In genomic region chr9:33080534-33080933, GRCh38 we compare ENCODE assay signal across 8 cellular contexts. TPM values are rescaled to one million over a fixed set of nuclear protein-coding genes. Genes with fewer than 3 reads are reported as not detected.
A peak's percentile ranks its signal among the peaks of the same experiment; 100 is the strongest.
DNase-seq lines count a peak whose midpoint lies in the region; ATAC-seq and TF ChIP-seq lines count a peak whose summit lies in the region.

No MANE protein-coding gene starts in this region.

- intact Hi-C loops in ascending aorta (cut with DNase I) = loop anchor here (2.0 kb wide), 1 partner anchor 86 kb away; the partner anchor contains the start of gene B4GALT1

- H3K9me3 ChIP-seq in ascending aorta = no peaks in the 10 kb centered on the region
- H3K9me3 ChIP-seq in mesodermal cell (ENCODE audit: control insufficient read depth, low read length) = no peaks in the 10 kb centered on the region

- H3K27me3 ChIP-seq in ACC112 (ENCODE audit: insufficient read depth, low read length) = no peaks in the 10 kb centered on the region
- no peaks in the 10 kb centered on the region for H3K27me3 ChIP-seq in ascending aorta

- H3K4me1 ChIP-seq in ACC112 (ENCODE audit: control insufficient read depth, insufficient read depth, low read length, unreplicated experiment) (peaks cover 14% of the 10 kb centered on the region), ascending aorta (peaks cover 12 to 18% of the 10 kb centered on the region in 2 donors), mesodermal cell (ENCODE audit: control insufficient read depth, insufficient read depth, low read length, poor library complexity, severe bottlenecking) (peaks cover 1% of the 10 kb centered on the region)

- H3K27ac ChIP-seq in ACC112 (ENCODE audit: low read depth, low read length) = peak overlapping the region; percentile 51
- peak overlapping the region; percentile 62 to 69 for H3K27ac ChIP-seq in ascending aorta
- H3K27ac ChIP-seq in mesodermal cell (ENCODE audit: low read depth, low read length, severe bottlenecking) = no peak overlapping the region

- WGBS in mesodermal cell (ENCODE audit: insufficient coverage in 2 of 2), 2 experiments = 91% methylated on average over 3 to 4 of the region's 6 CpGs

- no peak for TF ChIP-seq CTCF in ascending aorta (IDR thresholded peaks at IDR 0.05)

- peaks cover 9% of the 10 kb centered on the region for H3K79me2 ChIP-seq in ACC112 (ENCODE audit: control insufficient read depth, insufficient read depth, low read length, unreplicated experiment)

- H2AFZ ChIP-seq in ACC112 (ENCODE audit: low read length, unreplicated experiment) = peak overlapping the region; percentile 73

- H3K36me3 ChIP-seq in ACC112 (ENCODE audit: insufficient read depth, low read length) (no peaks in the 10 kb centered on the region), ascending aorta (no peaks in the 10 kb centered on the region), mesodermal cell (ENCODE audit: control insufficient read depth, insufficient read depth, low read length) (no peaks in the 10 kb centered on the region)

- peak; percentile 80 for DNase-seq in HPDE6-E6E7 (ENCODE audit: extremely low spot score)
- no peak for DNase-seq in ascending aorta (ENCODE audit: low spot score in 2 of 2)
- no peak for DNase-seq in kidney glomerular epithelial cell (lab: John Stamatoyannopoulos, UW)
- DNase-seq in NCI-H2081 (lab: John Stamatoyannopoulos, UW) = no peak

- peak overlapping the region; percentile 61 for H3K4me3 ChIP-seq in ACC112 (ENCODE audit: low read depth, low read length)
- H3K4me3 ChIP-seq in ascending aorta = no peak overlapping the region
- peak overlapping the region; percentile 26 for H3K4me3 ChIP-seq in mesodermal cell (ENCODE audit: extremely low read depth, insufficient read depth, low read length, poor library complexity, severe bottlenecking)

- ATAC-seq in HG03025 (IDR thresholded peaks at IDR 0.05; ENCODE audit: low FRiP score, unreplicated experiment) (no peak), GM18907 (IDR thresholded peaks at IDR 0.05; ENCODE audit: unreplicated experiment) (no peak)

RNA-seq across cellular contexts. Expression of gene SMU1, which starts 4.1 kb away (rescaled TPM):
- 7.2 TPM for total RNA-seq in ascending aorta
- 18.4 TPM for polyA plus RNA-seq in mesodermal cell (2013, experiment 1 of 2)
- polyA plus RNA-seq in mesodermal cell (2013, experiment 2 of 2) = 18.7 TPM

RNA-seq across cellular contexts. Expression of gene DNAJA1, which starts 55.5 kb away (rescaled TPM):
- total RNA-seq in ascending aorta = 53.6 TPM
- 136 TPM for polyA plus RNA-seq in mesodermal cell (2013, experiment 1 of 2)
- 148 TPM for polyA plus RNA-seq in mesodermal cell (2013, experiment 2 of 2)

Comparison
In these comparisons a context has a peak if more than half of its experiments do, and no peak if none do; other contexts are left out.
1. H3K4me3 ChIP-seq: peak in ACC112 (single experiment) and mesodermal cell (single experiment); none in ascending aorta (0 of 2).